ENCODE assay signal across 12 cellular contexts in the genomic region with DNA sequence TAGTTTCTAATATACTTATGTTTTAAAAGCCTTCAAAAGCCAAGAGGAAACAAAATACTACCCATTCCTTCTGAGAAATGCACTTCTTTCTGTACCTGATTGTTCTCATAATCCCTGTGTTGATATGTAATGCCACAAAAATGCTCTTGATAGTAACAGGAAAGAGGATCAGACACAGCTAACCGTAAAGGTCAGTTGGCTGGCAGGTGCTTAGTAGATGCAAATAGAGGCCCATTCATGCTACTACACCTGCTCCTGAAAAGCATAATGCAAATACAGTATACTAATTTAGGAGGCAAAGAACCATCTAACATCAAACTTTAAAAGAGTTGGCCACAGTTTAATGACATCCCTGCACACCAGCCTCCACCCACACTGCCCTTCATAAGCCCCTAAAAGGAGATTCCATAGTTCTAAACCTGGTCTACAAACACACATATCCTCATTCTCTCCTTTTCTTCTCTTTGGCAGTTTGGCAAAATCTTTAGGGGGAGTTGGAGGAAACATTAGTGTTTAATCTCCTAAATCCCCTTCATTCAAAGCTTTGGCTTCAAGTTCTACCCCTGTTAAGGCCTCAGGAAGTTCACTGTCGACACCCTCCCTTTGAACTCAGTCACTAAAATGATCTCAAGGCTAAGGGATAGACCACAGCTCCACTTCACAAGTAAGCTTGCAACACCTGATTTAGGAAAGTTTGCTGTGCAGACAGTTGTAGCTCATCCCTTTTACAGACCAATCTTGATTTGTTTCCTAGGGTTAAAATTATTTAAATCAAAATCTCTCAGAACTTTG. TPM values are rescaled to one million over a fixed set of nuclear protein-coding genes. Genes with fewer than 3 reads are reported as not detected.
A peak's percentile ranks its signal among the peaks of the same experiment; 100 is the strongest.
DNase-seq lines count a peak whose midpoint lies in the region; ATAC-seq, FAIRE-seq and TF ChIP-seq lines count a peak whose summit lies in the region.
"Had no signal": no experiment of that assay in that cellular context is flagged by ENCODE, and none has a peak within 500 bp of the region (broad histone marks: within the 10 kb centered on the region; RNA-seq: fewer than 3 reads in every experiment).

No MANE protein-coding gene starts in this region.

- H3K36me3 Mint-ChIP-seq in natural killer cell = no peaks in the 10 kb centered on the region
- no peaks in the 10 kb centered on the region for H3K36me3 Mint-ChIP-seq in natural killer cell treated with Interleukin-12 subunit alpha and Interleukin-12 subunit beta and Interleukin-15 and Interleukin-18, amount 100 ng/mL, for 72 hours
- H3K36me3 Mint-ChIP-seq: brain had no signal

- intact Hi-C loops in natural killer cell (cut with micrococcal nuclease) = no loop called here

- TF ChIP-seq CTCF in natural killer cell (IDR thresholded peaks at IDR 0.05) = no peak
- TF ChIP-seq CTCF in VCaP (conservative IDR thresholded peaks at IDR 0.05) = no peak

- H3K27ac ChIP-seq in VCaP = peak overlapping the region; percentile 98

- DNase-seq in natural killer cell (no peak), NCI-H2196 (lab: John Stamatoyannopoulos, UW; ENCODE audit: unreplicated experiment) (peak; percentile 86), urothelium cell line (ENCODE audit: low spot score) (peak; percentile 31), OCI-M2 (lab: John Stamatoyannopoulos, UW; ENCODE audit: unreplicated experiment) (no peak)
- no peak for DNase-seq in natural killer cell treated with Interleukin-12 subunit alpha and Interleukin-12 subunit beta and Interleukin-15 and Interleukin-18, amount 100 ng/mL, for 72 hours (ENCODE audit: low spot score)
- DNase-seq: activated CD8-positive, alpha-beta memory T cell treated with anti-CD3 and anti-CD28 coated beads for 24 hours; kidney glomerular epithelial cell had no signal

- peak overlapping the region; percentile 25 for H3K4me3 Mint-ChIP-seq in natural killer cell
- no peak overlapping the region for H3K4me3 Mint-ChIP-seq in natural killer cell treated with Interleukin-12 subunit alpha and Interleukin-12 subunit beta and Interleukin-15 and Interleukin-18, amount 100 ng/mL, for 72 hours

- peaks cover 30 to 34% of the 10 kb centered on the region in 2 donors for H3K4me1 Mint-ChIP-seq in natural killer cell
- peaks cover 19 to 27% of the 10 kb centered on the region in 2 donors for H3K4me1 Mint-ChIP-seq in natural killer cell treated with Interleukin-12 subunit alpha and Interleukin-12 subunit beta and Interleukin-15 and Interleukin-18, amount 100 ng/mL, for 72 hours (ENCODE audit: low read depth in 2 of 2)

- no peak overlapping the region for H3K27ac Mint-ChIP-seq in natural killer cell
- no peak overlapping the region for H3K27ac Mint-ChIP-seq in natural killer cell treated with Interleukin-12 subunit alpha and Interleukin-12 subunit beta and Interleukin-15 and Interleukin-18, amount 100 ng/mL, for 72 hours

- H3K27me3 Mint-ChIP-seq in natural killer cell (ENCODE audit: low read depth in 2 of 2) = no peaks in the 10 kb centered on the region
- H3K27me3 Mint-ChIP-seq in natural killer cell treated with Interleukin-12 subunit alpha and Interleukin-12 subunit beta and Interleukin-15 and Interleukin-18, amount 100 ng/mL, for 72 hours = peaks cover 0 to 4% of the 10 kb centered on the region in 2 donors

- ATAC-seq in natural killer cell = no peak
- ATAC-seq in natural killer cell treated with Interleukin-12 subunit alpha and Interleukin-12 subunit beta and Interleukin-15 and Interleukin-18, amount 100 ng/mL, for 72 hours = no peak
- no peak for ATAC-seq in GM19035 (IDR thresholded peaks at IDR 0.05; ENCODE audit: unreplicated experiment)
- no peak for ATAC-seq in HG02798 (IDR thresholded peaks at IDR 0.05; ENCODE audit: poor library complexity, unreplicated experiment)

- FAIRE-seq in urothelium cell line (lab: Jason Lieb, UNC) = no peak
- FAIRE-seq: GM12891 had no signal

- H3K9me3 Mint-ChIP-seq in natural killer cell = no peaks in the 10 kb centered on the region
- H3K9me3 Mint-ChIP-seq in natural killer cell treated with Interleukin-12 subunit alpha and Interleukin-12 subunit beta and Interleukin-15 and Interleukin-18, amount 100 ng/mL, for 72 hours = no peaks in the 10 kb centered on the region
- H3K9me3 Mint-ChIP-seq: brain had no signal

RNA-seq across cellular contexts. Expression of gene CD46, which starts 2.9 kb away (rescaled TPM):
- 100 to 1,000 TPM; 110 to 126 (median 124) TPM for total RNA-seq in natural killer cell
- total RNA-seq in natural killer cell treated with Interleukin-12 subunit alpha and Interleukin-12 subunit beta and Interleukin-15 and Interleukin-18, amount 100 ng/mL, for 72 hours = 100 to 1,000 TPM in 1 of 2 donors, 10 to 100 TPM in 1; 88.2 to 122 TPM

Comparison
In these comparisons a context has a peak if more than half of its experiments do, and no peak if none do; other contexts are left out.
1. DNase-seq: peak in NCI-H2196 (single experiment) and urothelium cell line (single experiment); none in natural killer cell (single experiment), natural killer cell treated with Interleukin-12 subunit alpha and Interleukin-12 subunit beta and Interleukin-15 and Interleukin-18, amount 100 ng/mL, for 72 hours (single experiment) and OCI-M2 (single experiment).